ENCODE assay signal across 11 cellular contexts in the genomic region with DNA sequence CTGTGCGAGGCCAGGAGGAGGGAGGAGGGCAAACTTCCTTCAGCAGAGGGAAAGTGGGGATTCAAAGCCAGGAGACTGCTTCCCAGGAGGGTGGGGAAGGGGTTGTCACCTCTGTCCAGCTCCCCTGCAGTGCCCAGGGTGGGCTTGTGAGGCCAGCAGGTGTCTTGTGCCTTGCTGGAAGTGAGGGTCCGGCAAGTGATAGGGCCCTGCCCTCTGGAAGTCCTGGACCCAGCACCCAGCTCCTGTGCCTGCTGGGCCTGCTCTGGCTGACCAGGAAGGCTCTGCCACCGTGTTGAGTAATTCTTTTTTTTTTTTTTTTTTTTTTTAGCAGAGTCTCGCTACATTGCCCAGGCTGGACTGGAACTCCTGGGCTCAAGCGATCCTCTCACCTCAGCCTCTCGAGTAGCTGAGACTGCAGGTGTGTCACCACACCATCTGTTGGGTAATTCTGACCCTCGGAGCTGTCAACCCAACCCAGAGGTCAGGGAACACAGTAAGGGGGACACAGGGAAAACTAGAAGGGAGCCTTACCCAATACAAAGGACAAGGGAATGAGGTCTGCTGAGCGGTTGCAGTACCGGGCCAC. TPM values are rescaled to one million over a fixed set of nuclear protein-coding genes. Genes with fewer than 3 reads are reported as not detected.
DNase-seq lines count a peak whose midpoint lies in the region; FAIRE-seq and TF ChIP-seq lines count a peak whose summit lies in the region.
"Had no signal": no experiment of that assay in that cellular context is flagged by ENCODE, and none has a peak within 500 bp of the region (broad histone marks: within the 10 kb centered on the region; RNA-seq: fewer than 3 reads in every experiment).

No MANE protein-coding gene starts in this region.

- TF ChIP-seq POLR2A in endothelial cell of umbilical vein (IDR thresholded peaks at IDR 0.05; ENCODE audit: low read depth, low read length) (no peak), H54 (IDR thresholded peaks at IDR 0.05; ENCODE audit: low read depth, low read length) (no peak)

- H3K36me3 Mint-ChIP-seq in CD8-positive, alpha-beta memory T cell = peaks cover 0 to 4% (median 0%) of the 10 kb centered on the region in 3 donors

- H3K4me3 ChIP-seq in CD8-positive, alpha-beta memory T cell (ENCODE audit: low read length) = peak overlapping the region; percentile 74
- peak overlapping the region; percentile 84 for H3K4me3 ChIP-seq in OCI-LY3 (ENCODE audit: low read length)
- H3K4me3 ChIP-seq in endothelial cell of umbilical vein (replicated peaks in 1 of 3; ENCODE audit: insufficient read depth in 1 of 3, low read depth in 1 of 3, low read length in 3 of 3) = no peak overlapping the region
- peak overlapping the region; percentile 75 for H3K4me3 ChIP-seq in rectal smooth muscle tissue (ENCODE audit: low read length)
- H3K4me3 ChIP-seq: SJSA1 had no signal

- FAIRE-seq in endothelial cell of umbilical vein (lab: Jason Lieb, UNC) = no peak
- FAIRE-seq in H54 (lab: Jason Lieb, UNC) = no peak

- H3K4me1 Mint-ChIP-seq in CD8-positive, alpha-beta memory T cell = peaks cover 27 to 36% (median 30%) of the 10 kb centered on the region in 3 donors

- intact Hi-C loops in endothelial cell of umbilical vein (cut with micrococcal nuclease) = loop anchor here (1.0 kb wide), 2 partner anchors 32 to 225 kb away; partner anchors contain the start of gene UROD

- H3K9me1 ChIP-seq in endothelial cell of umbilical vein (replicated peaks; ENCODE audit: control insufficient read depth, extremely low read depth, insufficient read depth, low read length) = no peaks in the 10 kb centered on the region

- H3K9me3 Mint-ChIP-seq in CD8-positive, alpha-beta memory T cell = no peaks in the 10 kb centered on the region

- H3K79me2 ChIP-seq in OCI-LY3 (ENCODE audit: low read length) = no peaks in the 10 kb centered on the region
- no peaks in the 10 kb centered on the region for H3K79me2 ChIP-seq in endothelial cell of umbilical vein (ENCODE audit: control insufficient read depth, insufficient read depth, low read length)

- H3K4me2 ChIP-seq in OCI-LY3 (ENCODE audit: low read length) = peak overlapping the region; percentile 88
- peak overlapping the region; percentile 43 for H3K4me2 ChIP-seq in endothelial cell of umbilical vein (ENCODE audit: insufficient read depth, low read length)

- DNase-seq in CD8-positive, alpha-beta memory T cell = no peak
- DNase-seq in endothelial cell of umbilical vein (ENCODE audit: low read depth, low spot score) (no peak), MV-4-11 (lab: John Stamatoyannopoulos, UW) (no peak), SKM-1 (lab: John Stamatoyannopoulos, UW; ENCODE audit: unreplicated experiment) (no peak), SHP77 treated with DMSO at 0.1 percent for 48 hours (lab: John Stamatoyannopoulos, UW) (no peak), H54 (ENCODE audit: insufficient read length, low spot score) (no peak)

- H3K27ac ChIP-seq in CD8-positive, alpha-beta memory T cell (ENCODE audit: low read depth, low read length) = no peak overlapping the region
- H3K27ac ChIP-seq in OCI-LY3 (ENCODE audit: low read length) (no peak overlapping the region), endothelial cell of umbilical vein (ENCODE audit: insufficient read depth, low read depth, low read length) (no peak overlapping the region), rectal smooth muscle tissue (ENCODE audit: low read depth, low read length) (peak overlapping the region; percentile 32)
- H3K27ac ChIP-seq: SJSA1 had no signal

- no peaks in the 10 kb centered on the region for H3K27me3 Mint-ChIP-seq in CD8-positive, alpha-beta memory T cell

- peak overlapping the region; percentile 76 to 93 (median 81) for H3K4me3 Mint-ChIP-seq in CD8-positive, alpha-beta memory T cell

- peak overlapping the region; percentile 72 for H2AFZ ChIP-seq in OCI-LY3 (ENCODE audit: low read depth, low read length)
- H2AFZ ChIP-seq in endothelial cell of umbilical vein (ENCODE audit: low read depth, low read length) = peak overlapping the region; percentile 70

- no peaks in the 10 kb centered on the region for H3K9me3 ChIP-seq in CD8-positive, alpha-beta memory T cell (ENCODE audit: low read length)
- no peaks in the 10 kb centered on the region for H3K9me3 ChIP-seq in OCI-LY3 (ENCODE audit: insufficient read depth, low read length)
- no peaks in the 10 kb centered on the region for H3K9me3 ChIP-seq in endothelial cell of umbilical vein (replicated peaks; ENCODE audit: control insufficient read depth, insufficient read depth, low read length)
- H3K9me3 ChIP-seq: SJSA1 had no signal

- dilution Hi-C loops in endothelial cell of umbilical vein (cut with MboI; ENCODE audit: extremely low pct_ligation_motif_present, low sequenced_read_pairs) = no loop called here

- no TSS peak for BruUV-seq in endothelial cell of umbilical vein (replicated peaks; lab: Mats Ljungman, UMichigan)

- H3K27me3 ChIP-seq in CD8-positive, alpha-beta memory T cell (ENCODE audit: insufficient read depth, low read length, poor library complexity, severe bottlenecking) = no peaks in the 10 kb centered on the region
- H3K27me3 ChIP-seq in OCI-LY3 (ENCODE audit: low read depth, low read length) (no peaks in the 10 kb centered on the region), endothelial cell of umbilical vein (ENCODE audit: control insufficient read depth in 2 of 2, insufficient read depth in 2 of 2, low read length in 2 of 2) (no peaks in the 10 kb centered on the region), rectal smooth muscle tissue (ENCODE audit: control insufficient read depth, insufficient read depth, low read length) (no peaks in the 10 kb centered on the region)

- no peaks in the 10 kb centered on the region for H3K36me3 ChIP-seq in CD8-positive, alpha-beta memory T cell (ENCODE audit: insufficient read depth, low read length)
- H3K36me3 ChIP-seq in OCI-LY3 (replicated peaks; ENCODE audit: low read depth, low read length) (peaks cover 2% of the 10 kb centered on the region), endothelial cell of umbilical vein (ENCODE audit: control insufficient read depth in 2 of 2, extremely low read depth in 1 of 2, insufficient read depth in 2 of 2, low read length in 2 of 2) (no peaks in the 10 kb centered on the region), rectal smooth muscle tissue (ENCODE audit: control insufficient read depth, insufficient read depth, low read length) (no peaks in the 10 kb centered on the region)

- H3K27ac Mint-ChIP-seq in CD8-positive, alpha-beta memory T cell = peak overlapping the region; percentile 77 to 98 (median 87)

- peaks cover 29% of the 10 kb centered on the region for H3K4me1 ChIP-seq in CD8-positive, alpha-beta memory T cell (ENCODE audit: insufficient read depth, low read length)
- H3K4me1 ChIP-seq in OCI-LY3 (ENCODE audit: low read length) (peaks cover 27% of the 10 kb centered on the region), endothelial cell of umbilical vein (ENCODE audit: control insufficient read depth, extremely low read depth, insufficient read depth, low read length) (peaks cover 10% of the 10 kb centered on the region), rectal smooth muscle tissue (ENCODE audit: control insufficient read depth, insufficient read depth, low read length) (peaks cover 10% of the 10 kb centered on the region)

- TF ChIP-seq CTCF in OCI-LY3 (IDR thresholded peaks at IDR 0.05; ENCODE audit: low read depth, low read length) (no peak), endothelial cell of umbilical vein (IDR thresholded peaks at IDR 0.05; ENCODE audit: extremely low read depth in 1 of 2, insufficient read depth in 1 of 2, low read depth in 1 of 2, low read length in 2 of 2) (no peak)

- H3K9ac ChIP-seq in OCI-LY3 (ENCODE audit: low read length) (peak overlapping the region; percentile 73), endothelial cell of umbilical vein (replicated peaks; ENCODE audit: extremely low read depth, insufficient read depth, low read length) (no peak overlapping the region), rectal smooth muscle tissue (ENCODE audit: low read length) (peak overlapping the region; percentile 17)

- POLR2A ChIA-PET in CD8-positive, alpha-beta memory T cell (lab: Charles Lee) = interaction anchor here (0.6 to 5.8 kb wide), 6 partner anchors 11 to 225 kb away, joined by 3 to 49 read pairs (median 4); partner anchors contain the start of genes DYNLT4, PLK3, RPS8 and UROD
- POLR2A ChIA-PET in endothelial cell of umbilical vein (lab: Charles Lee) = interaction anchor here (1.9 kb wide), 1 partner anchor 32 kb away, joined by 8 read pairs; no protein-coding TSS in a partner anchor

- H4K20me1 ChIP-seq in OCI-LY3 (ENCODE audit: insufficient read depth, low read length) = no peaks in the 10 kb centered on the region
- H4K20me1 ChIP-seq in endothelial cell of umbilical vein (replicated peaks; ENCODE audit: control insufficient read depth, extremely low read depth, insufficient read depth, low read length) = no peaks in the 10 kb centered on the region

- CTCF ChIA-PET in CD8-positive, alpha-beta memory T cell (lab: Charles Lee) = interaction anchor here (0.6 to 5.9 kb wide), 16 partner anchors 9 to 517 kb away, joined by 3 to 39 read pairs (median 3); partner anchors contain the start of genes BTBD19, DYNLT4, HECTD3 and PLK3
- CTCF ChIA-PET in endothelial cell of umbilical vein (lab: Charles Lee) = interaction anchor here (0.7 to 1.9 kb wide), 7 partner anchors 11 to 224 kb away, joined by 3 to 8 read pairs (median 5); partner anchors contain the start of genes BTBD19, DYNLT4, RNU5D-1 and RPS8

RNA-seq across cellular contexts. Expression of gene BEST4, which starts 1.0 kb away (rescaled TPM):
- total RNA-seq in CD8-positive, alpha-beta memory T cell = 1 to 10 TPM; 1.2 to 1.4 TPM
- polyA plus RNA-seq in CD8-positive, alpha-beta memory T cell = 0.54 TPM
- total RNA-seq in endothelial cell of umbilical vein = 0.21 TPM in 1 of 2 replicates, not detected in the other
- 0.21 and 0.29 TPM in 2 replicates for polyA plus RNA-seq in endothelial cell of umbilical vein
- polyA plus RNA-seq in endothelial cell of umbilical vein (2011; cell fraction: cytosol; rRNA removed) = 0.04 and 0.18 TPM in 2 replicates
- polyA plus RNA-seq in endothelial cell of umbilical vein (2011; cell fraction: nucleus; rRNA removed) = 1.5 and 2.3 TPM in 2 replicates
- 0.13 and 0.19 TPM in 2 replicates for polyA plus RNA-seq in endothelial cell of umbilical vein (2012)
- polyA minus RNA-seq in endothelial cell of umbilical vein = 0.23 TPM in 1 of 2 replicates, not detected in the other
- polyA minus RNA-seq in endothelial cell of umbilical vein (2011; cell fraction: cytosol; rRNA and poly(A)+ RNA removed) = not detected
- 0.38 TPM in 1 of 2 replicates, not detected in the other for polyA minus RNA-seq in endothelial cell of umbilical vein (2011; cell fraction: nucleus; rRNA and poly(A)+ RNA removed)
- total RNA-seq: esophagus mucosa, SJSA1 had no signal

RNA-seq across cellular contexts. Expression of gene RPS8, which starts 11.6 kb away (rescaled TPM):
- 1,000 to 10,000 TPM; 2,426 to 2,465 TPM for total RNA-seq in CD8-positive, alpha-beta memory T cell
- polyA plus RNA-seq in CD8-positive, alpha-beta memory T cell = 972 TPM
- 1,842 and 1,896 TPM in 2 replicates for total RNA-seq in endothelial cell of umbilical vein
- 1,808 and 2,306 TPM in 2 replicates for polyA plus RNA-seq in endothelial cell of umbilical vein
- 3,283 and 3,531 TPM in 2 replicates for polyA plus RNA-seq in endothelial cell of umbilical vein (2011; cell fraction: cytosol; rRNA removed)
- 932 and 975 TPM in 2 replicates for polyA plus RNA-seq in endothelial cell of umbilical vein (2011; cell fraction: nucleus; rRNA removed)
- polyA plus RNA-seq in endothelial cell of umbilical vein (2012) = 2,261 and 2,441 TPM in 2 replicates
- polyA minus RNA-seq in endothelial cell of umbilical vein = 588 and 642 TPM in 2 replicates
- polyA minus RNA-seq in endothelial cell of umbilical vein (2011; cell fraction: cytosol; rRNA and poly(A)+ RNA removed) = 729 TPM
- 116 and 129 TPM in 2 replicates for polyA minus RNA-seq in endothelial cell of umbilical vein (2011; cell fraction: nucleus; rRNA and poly(A)+ RNA removed)

RNA-seq across cellular contexts. Expression of gene PLK3, which starts 13.2 kb away (rescaled TPM):
- total RNA-seq in CD8-positive, alpha-beta memory T cell = 100 to 1,000 TPM; 104 to 114 TPM
- polyA plus RNA-seq in CD8-positive, alpha-beta memory T cell = 22.5 TPM
- total RNA-seq in endothelial cell of umbilical vein = 55.0 and 60.0 TPM in 2 replicates
- 66.7 and 90.1 TPM in 2 replicates for polyA plus RNA-seq in endothelial cell of umbilical vein
- polyA plus RNA-seq in endothelial cell of umbilical vein (2011; cell fraction: cytosol; rRNA removed) = 40.1 and 43.5 TPM in 2 replicates
- polyA plus RNA-seq in endothelial cell of umbilical vein (2011; cell fraction: nucleus; rRNA removed) = 170 and 214 TPM in 2 replicates
- 22.4 and 28.9 TPM in 2 replicates for polyA plus RNA-seq in endothelial cell of umbilical vein (2012)
- polyA minus RNA-seq in endothelial cell of umbilical vein = 42.3 and 50.8 TPM in 2 replicates
- 5.4 TPM for polyA minus RNA-seq in endothelial cell of umbilical vein (2011; cell fraction: cytosol; rRNA and poly(A)+ RNA removed)
- polyA minus RNA-seq in endothelial cell of umbilical vein (2011; cell fraction: nucleus; rRNA and poly(A)+ RNA removed) = 57.2 and 80.3 TPM in 2 replicates

RNA-seq across cellular contexts. Expression of gene DYNLT4, which starts 20.2 kb away (rescaled TPM):
- total RNA-seq in CD8-positive, alpha-beta memory T cell = under 1 TPM; 0.28 to 0.31 TPM
- not detected for polyA plus RNA-seq in CD8-positive, alpha-beta memory T cell
- total RNA-seq in endothelial cell of umbilical vein = 0.62 and 1.1 TPM in 2 replicates
- 0.46 and 1.1 TPM in 2 replicates for polyA plus RNA-seq in endothelial cell of umbilical vein
- 0.19 and 0.28 TPM in 2 replicates for polyA plus RNA-seq in endothelial cell of umbilical vein (2011; cell fraction: cytosol; rRNA removed)
- polyA plus RNA-seq in endothelial cell of umbilical vein (2011; cell fraction: nucleus; rRNA removed) = 0.64 and 0.65 TPM in 2 replicates
- polyA plus RNA-seq in endothelial cell of umbilical vein (2012) = 0.30 and 0.33 TPM in 2 replicates
- polyA minus RNA-seq in endothelial cell of umbilical vein = 0.28 and 0.83 TPM in 2 replicates
- polyA minus RNA-seq in endothelial cell of umbilical vein (2011; cell fraction: cytosol; rRNA and poly(A)+ RNA removed) = not detected
- 6.7 TPM in 1 of 2 replicates, not detected in the other for polyA minus RNA-seq in endothelial cell of umbilical vein (2011; cell fraction: nucleus; rRNA and poly(A)+ RNA removed)
- total RNA-seq: esophagus mucosa, mucosa of gallbladder, SJSA1 had no signal

RNA-seq across cellular contexts. Expression of gene BTBD19, which starts 21.4 kb away (rescaled TPM):
- total RNA-seq in CD8-positive, alpha-beta memory T cell = 1 to 10 TPM; 7.3 to 7.8 TPM
- 0.24 TPM for polyA plus RNA-seq in CD8-positive, alpha-beta memory T cell
- 69.9 and 72.5 TPM in 2 replicates for total RNA-seq in endothelial cell of umbilical vein
- polyA plus RNA-seq in endothelial cell of umbilical vein = 97.9 and 115 TPM in 2 replicates
- polyA plus RNA-seq in endothelial cell of umbilical vein (2011; cell fraction: cytosol; rRNA removed) = 24.1 and 36.0 TPM in 2 replicates
- polyA plus RNA-seq in endothelial cell of umbilical vein (2011; cell fraction: nucleus; rRNA removed) = 280 and 331 TPM in 2 replicates
- 20.8 and 28.6 TPM in 2 replicates for polyA plus RNA-seq in endothelial cell of umbilical vein (2012)
- 50.7 and 56.2 TPM in 2 replicates for polyA minus RNA-seq in endothelial cell of umbilical vein
- polyA minus RNA-seq in endothelial cell of umbilical vein (2011; cell fraction: cytosol; rRNA and poly(A)+ RNA removed) = not detected
- polyA minus RNA-seq in endothelial cell of umbilical vein (2011; cell fraction: nucleus; rRNA and poly(A)+ RNA removed) = 88.6 and 106 TPM in 2 replicates

Comparison
In these comparisons a context has a peak if more than half of its experiments do, and no peak if none do; other contexts are left out.
1. H3K4me3 ChIP-seq: peak in CD8-positive, alpha-beta memory T cell (single experiment), OCI-LY3 (single experiment) and rectal smooth muscle tissue (single experiment); none in endothelial cell of umbilical vein (0 of 3).